Comparison of ENCODE assay signal across 25 cellular contexts in the genomic region with DNA sequence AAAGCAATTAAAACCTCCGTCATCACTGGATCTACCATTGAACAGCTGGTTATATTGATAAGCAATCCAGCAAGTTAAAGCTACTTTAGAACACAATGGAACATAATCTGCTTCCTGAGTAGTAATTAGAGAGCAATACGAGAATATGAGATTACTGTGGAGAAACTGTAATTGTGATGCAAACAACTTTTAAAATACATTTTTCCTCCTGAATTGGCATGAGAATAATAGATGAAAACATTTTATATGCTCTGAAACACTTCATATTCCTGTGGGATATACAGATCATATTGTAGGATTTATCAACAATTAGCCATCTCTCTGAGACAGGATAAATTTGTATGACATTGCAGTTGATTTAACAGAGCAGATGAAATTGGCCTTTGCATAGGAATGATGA.
"Had no signal": no experiment of that assay in that cellular context is flagged by ENCODE, and none has a peak within 500 bp of the region (broad histone marks: within the 10 kb centered on the region; RNA-seq: fewer than 3 reads in every experiment).

No MANE protein-coding gene starts in this region.

- H3K4me3 ChIP-seq: breast epithelium, heart left ventricle, right lobe of liver, testis, transverse colon had no signal

- DNase-seq: activated B cell treated with CpG ODN at 0.5 μM for 24 hours; activated CD4-positive, alpha-beta T cell treated with anti-CD3 and anti-CD28 coated beads, Interleukin-2, amount 50 U/mL, for 1 hour; activated CD8-positive, alpha-beta T cell treated with anti-CD3 and anti-CD28 coated beads for 36 hours; activated T-cell treated with anti-CD3 and anti-CD28 coated beads, Interleukin-2, amount 50 U/mL, for 48 hours; central memory CD4-positive, alpha-beta T cell; endodermal cell; foreskin fibroblast; heart left ventricle; hypothalamus; immature natural killer cell; kidney; left colon; mammary epithelial cell; naive B cell; nephron progenitor cell; right lobe of liver; stimulated activated CD4-positive, alpha-beta T cell treated with anti-CD3 and anti-CD28 coated beads, Interleukin-12 subunit alpha, Interleukin-12 subunit beta, amount 100 ng/mL, for 4 hours; stimulated activated CD4-positive, alpha-beta T cell treated with anti-CD3 and anti-CD28 coated beads, Interleukin-4, amount 100 ng/mL, for 1 hour; stimulated activated naive CD8-positive, alpha-beta T cell treated with anti-CD3 and anti-CD28 coated beads, Interleukin-15, Interleukin-2, amounts not matched to agents 100 U/mL and 50 U/mL, for 24 hours; testis; transverse colon had no signal

- H3K27me3 ChIP-seq: breast epithelium, heart left ventricle, neutrophil, right lobe of liver, testis, transverse colon had no signal

- H3K36me3 ChIP-seq: breast epithelium, heart left ventricle, neutrophil, right lobe of liver, transverse colon had no signal

- FAIRE-seq: kidney had no signal

- ATAC-seq: activated CD8-positive, alpha-beta T cell treated with anti-CD3 and anti-CD28 coated beads for 36 hours; activated naive CD4-positive, alpha-beta T cell treated with anti-CD3 and anti-CD28 coated beads, Interleukin-2, amount 50 U/mL, for 72 hours; esophagus mucosa; heart left ventricle; left colon; right lobe of liver; stimulated activated naive CD8-positive, alpha-beta T cell treated with anti-CD3 and anti-CD28 coated beads, Interleukin-15, Interleukin-2, amounts not matched to agents 100 U/mL and 50 U/mL, for 24 hours had no signal

- H3K9me3 ChIP-seq: breast epithelium, neutrophil, right lobe of liver, testis, transverse colon had no signal

- H3K27ac ChIP-seq: breast epithelium, heart left ventricle, neutrophil, right lobe of liver, testis, transverse colon had no signal

- H3K4me1 ChIP-seq: breast epithelium, heart left ventricle, right lobe of liver, testis, transverse colon had no signal
